Comparison of ENCODE assay signal across 19 cellular contexts in the genomic region with DNA sequence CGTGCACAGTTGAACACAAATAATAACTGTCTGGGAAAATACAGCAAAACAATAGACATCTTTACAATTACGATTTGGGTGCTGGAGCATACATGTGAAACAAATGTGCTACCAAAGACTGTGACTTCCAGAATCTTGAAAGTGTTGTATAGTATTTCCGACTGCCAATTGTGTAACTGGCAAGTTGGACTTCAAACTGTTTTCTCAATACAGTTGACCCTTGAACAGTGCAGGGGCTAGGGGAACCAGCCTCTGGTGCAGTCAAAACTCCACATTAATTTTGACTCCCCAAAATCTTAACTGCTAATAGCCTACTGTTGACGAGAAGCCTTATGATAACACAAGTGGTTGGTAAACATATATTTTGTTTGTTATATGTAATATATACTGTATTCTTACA.
"Had no signal": no experiment of that assay in that cellular context is flagged by ENCODE, and none has a peak within 500 bp of the region (broad histone marks: within the 10 kb centered on the region; RNA-seq: fewer than 3 reads in every experiment).

No MANE protein-coding gene starts in this region.

- H3K4me1 ChIP-seq: gastrocnemius medialis, pancreas, uterus had no signal

- H3K27ac ChIP-seq: gastrocnemius medialis, pancreas, skin epidermis, uterus had no signal

- H3K36me3 ChIP-seq: gastrocnemius medialis, heart right ventricle, pancreas, tibial artery, uterus had no signal

- H3K36me3 Mint-ChIP-seq: activated naive CD8-positive, alpha-beta T cell had no signal

- H3K9me3 ChIP-seq: gastrocnemius medialis, pancreas, tibial artery, uterus had no signal

- H3K27me3 Mint-ChIP-seq: activated B cell treated with CpG ODN at 0.5 μM for 24 hours; activated CD4-positive, alpha-beta T cell treated with anti-CD3 and anti-CD28 coated beads, Interleukin-2, amount 10 ng/mL, durations not matched to agents 24 days and 14 days; activated naive CD8-positive, alpha-beta T cell; effector memory CD8-positive, alpha-beta T cell had no signal

- H3K4me3 Mint-ChIP-seq: activated B cell treated with CpG ODN at 0.5 μM for 24 hours; activated CD4-positive, alpha-beta T cell treated with anti-CD3 and anti-CD28 coated beads, Interleukin-2, amount 10 ng/mL, durations not matched to agents 24 days and 14 days; activated naive CD8-positive, alpha-beta T cell; activated T-cell treated with anti-CD3 and anti-CD28 coated beads, Interleukin-2, amount 50 U/mL, for 72 hours; effector memory CD8-positive, alpha-beta T cell; T-helper 2 cell treated with Interferon-gamma antibody and Interleukin-4, amounts not matched to agents 5 μg/mL and 100 μg/mL, for 36 hours had no signal

- H3K27me3 ChIP-seq: gastrocnemius medialis, heart right ventricle, pancreas, tibial artery, uterus had no signal

- H3K9me3 Mint-ChIP-seq: activated B cell treated with CpG ODN at 0.5 μM for 24 hours had no signal

- H3K4me3 ChIP-seq: gastrocnemius medialis, pancreas, skin epidermis, tibial artery, uterus had no signal

- H3K27ac Mint-ChIP-seq: activated B cell treated with CpG ODN at 0.5 μM for 24 hours; activated CD4-positive, alpha-beta T cell treated with anti-CD3 and anti-CD28 coated beads, Interleukin-2, amount 10 ng/mL, durations not matched to agents 24 days and 14 days; activated naive CD8-positive, alpha-beta T cell; activated T-cell treated with anti-CD3 and anti-CD28 coated beads, Interleukin-2, amount 50 U/mL, for 72 hours; effector memory CD8-positive, alpha-beta T cell; T-helper 2 cell treated with Interferon-gamma antibody and Interleukin-4, amounts not matched to agents 5 μg/mL and 100 μg/mL, for 36 hours had no signal

- FAIRE-seq: islet of Langerhans, pancreas had no signal

- H3K4me1 Mint-ChIP-seq: activated B cell treated with CpG ODN at 0.5 μM for 24 hours; activated CD4-positive, alpha-beta T cell treated with anti-CD3 and anti-CD28 coated beads, Interleukin-2, amount 10 ng/mL, durations not matched to agents 24 days and 14 days had no signal

- DNase-seq: activated B cell treated with CpG ODN at 0.5 μM for 24 hours; activated CD4-positive, alpha-beta T cell treated with anti-CD3 and anti-CD28 coated beads, Interleukin-2, amount 10 ng/mL, durations not matched to agents 24 days and 14 days; activated CD8-positive, alpha-beta memory T cell treated with anti-CD3 and anti-CD28 coated beads, Interleukin-2, amount 50 U/mL, for 48 hours; activated gamma-delta T cell; activated T-cell treated with anti-CD3 and anti-CD28 coated beads, Interleukin-2, amount 50 U/mL, for 72 hours; dermis blood vessel endothelial cell; effector memory CD8-positive, alpha-beta T cell; gastrocnemius medialis; left colon; pancreas; stimulated activated CD4-positive, alpha-beta T cell treated with anti-CD3 and anti-CD28 coated beads, Interleukin-4, amount 100 ng/mL, for 24 hours; stimulated activated naive CD4-positive, alpha-beta T cell; tibial artery; uterus had no signal
